11 cellular contexts compared by ENCODE assay signal in genomic region chr7:96285579-96285978, GRCh38. TPM values are rescaled to one million over a fixed set of nuclear protein-coding genes. Genes with fewer than 3 reads are reported as not detected.
DNase-seq lines count a peak whose midpoint lies in the region; ATAC-seq and TF ChIP-seq lines count a peak whose summit lies in the region.
"Had no signal": no experiment of that assay in that cellular context is flagged by ENCODE, and none has a peak within 500 bp of the region (broad histone marks: within the 10 kb centered on the region; RNA-seq: fewer than 3 reads in every experiment).

No MANE protein-coding gene starts in this region.

- TF ChIP-seq POLR2A in prostate gland (IDR thresholded peaks at IDR 0.05): no peak

- peak overlapping the region; percentile 3 for H3K27ac ChIP-seq in CD8-positive, alpha-beta T cell (ENCODE audit: low read depth, low read length)
- H3K27ac ChIP-seq in upper lobe of right lung: no peak overlapping the region
- H3K27ac ChIP-seq in prostate gland: no peak overlapping the region
- H3K27ac ChIP-seq: gastroesophageal sphincter, testis had no signal

- H3K4me3 ChIP-seq in CD8-positive, alpha-beta T cell (ENCODE audit: low read depth, low read length): no peak overlapping the region
- no peak overlapping the region for H3K4me3 ChIP-seq in upper lobe of right lung
- no peak overlapping the region for H3K4me3 ChIP-seq in prostate gland
- H3K4me3 ChIP-seq: gastroesophageal sphincter, testis had no signal

- peaks cover 44% of the 10 kb centered on the region for H3K4me1 Mint-ChIP-seq in CD8-positive, alpha-beta T cell (ENCODE audit: low read depth)
- H3K4me1 Mint-ChIP-seq in activated CD8-positive, alpha-beta T cell treated with anti-CD3 and anti-CD28 coated beads, Interleukin-2, amount 10 ng/mL, durations not matched to agents 7 days and 5 days (ENCODE audit: low read depth): peaks cover 32% of the 10 kb centered on the region

- peak in 3 of 7 experiments; percentile 5 to 30 (median 22) for DNase-seq in CD8-positive, alpha-beta T cell
- DNase-seq in activated CD8-positive, alpha-beta T cell treated with anti-CD3 and anti-CD28 coated beads, Interleukin-2, amount 10 ng/mL, durations not matched to agents 7 days and 5 days: peak; percentile 73
- DNase-seq in superior temporal gyrus (ENCODE audit: extremely low spot score): no peak
- DNase-seq in activated CD8-positive, alpha-beta memory T cell treated with anti-CD3 and anti-CD28 coated beads for 24 hours: no peak
- DNase-seq in upper lobe of right lung: no peak
- DNase-seq in prostate gland (ENCODE audit: low spot score): no peak
- DNase-seq: NCI-H187 treated with DMSO at 0.1 percent for 48 hours, testis had no signal

- peaks cover 19% of the 10 kb centered on the region for H3K4me1 ChIP-seq in CD8-positive, alpha-beta T cell (ENCODE audit: insufficient read depth, low read length)
- H3K4me1 ChIP-seq in upper lobe of right lung: peaks cover 11% of the 10 kb centered on the region
- no peaks in the 10 kb centered on the region for H3K4me1 ChIP-seq in prostate gland (replicated peaks)
- H3K4me1 ChIP-seq: testis had no signal

- no peak for TF ChIP-seq CTCF in CD8-positive, alpha-beta T cell (IDR thresholded peaks at IDR 0.05)
- TF ChIP-seq CTCF in upper lobe of right lung (IDR thresholded peaks at IDR 0.05) (no peak), prostate gland (IDR thresholded peaks at IDR 0.05) (no peak)

- CTCF ChIA-PET in CD8-positive, alpha-beta T cell (lab: Charles Lee): interaction anchor here (0.7 kb wide), 2 partner anchors 35 to 38 kb away, joined by 3 read pairs; no protein-coding TSS in a partner anchor
- CTCF ChIA-PET in activated CD8-positive, alpha-beta T cell treated with anti-CD3 and anti-CD28 coated beads, Interleukin-2, amount 10 ng/mL, durations not matched to agents 7 days and 5 days (lab: Charles Lee): interaction anchor here (0.5 kb wide), 1 partner anchor 493 kb away, joined by 3 read pairs; no protein-coding TSS in a partner anchor

- H3K27ac Mint-ChIP-seq in CD8-positive, alpha-beta T cell: peak overlapping the region; percentile 88
- H3K27ac Mint-ChIP-seq in activated CD8-positive, alpha-beta T cell treated with anti-CD3 and anti-CD28 coated beads, Interleukin-2, amount 10 ng/mL, durations not matched to agents 7 days and 5 days: peak overlapping the region; percentile 90

- H3K9me3 Mint-ChIP-seq in CD8-positive, alpha-beta T cell: peaks cover 6% of the 10 kb centered on the region
- H3K9me3 Mint-ChIP-seq in activated CD8-positive, alpha-beta T cell treated with anti-CD3 and anti-CD28 coated beads, Interleukin-2, amount 10 ng/mL, durations not matched to agents 7 days and 5 days (ENCODE audit: insufficient read depth): no peaks in the 10 kb centered on the region

- ATAC-seq in CD8-positive, alpha-beta T cell: peak; percentile 89
- ATAC-seq in GM19043 (IDR thresholded peaks at IDR 0.05; ENCODE audit: low read depth, unreplicated experiment): peak; percentile 79
- peak; percentile 79 for ATAC-seq in HG03064 (IDR thresholded peaks at IDR 0.05; ENCODE audit: low read depth, unreplicated experiment)
- peak; percentile 96 for ATAC-seq in activated CD8-positive, alpha-beta T cell treated with anti-CD3 and anti-CD28 coated beads, Interleukin-2, amount 10 ng/mL, durations not matched to agents 7 days and 5 days
- ATAC-seq in upper lobe of right lung: no peak
- ATAC-seq: gastroesophageal sphincter had no signal

- POLR2A ChIA-PET in CD8-positive, alpha-beta T cell (lab: Charles Lee): interaction anchor here (0.8 kb wide), 1 partner anchor 11 kb away, joined by 3 read pairs; no protein-coding TSS in a partner anchor
- POLR2A ChIA-PET in activated CD8-positive, alpha-beta T cell treated with anti-CD3 and anti-CD28 coated beads, Interleukin-2, amount 10 ng/mL, durations not matched to agents 7 days and 5 days (lab: Charles Lee): no interaction called here

- intact Hi-C loops in CD8-positive, alpha-beta T cell (cut with DNase I, micrococcal nuclease): loop anchor here (2.0 to 10.0 kb wide), 3 partner anchors 35 to 829 kb away; partner anchors contain the start of genes SDHAF3 (in 1 of the 2) and SLC25A13 (in 1 of the 2)
- intact Hi-C loops in upper lobe of right lung (cut with DNase I): no loop called here
- intact Hi-C loops in prostate gland (cut with DNase I): no loop called here

- no peaks in the 10 kb centered on the region for H3K9me3 ChIP-seq in CD8-positive, alpha-beta T cell (ENCODE audit: low read length)
- no peaks in the 10 kb centered on the region for H3K9me3 ChIP-seq in upper lobe of right lung
- no peaks in the 10 kb centered on the region for H3K9me3 ChIP-seq in prostate gland
- H3K9me3 ChIP-seq: gastroesophageal sphincter, testis had no signal

- WGBS in prostate gland: 44% methylated on average over 3 of the region's 3 CpGs

- H3K36me3 ChIP-seq in CD8-positive, alpha-beta T cell (ENCODE audit: insufficient read depth, low read length): no peaks in the 10 kb centered on the region
- H3K36me3 ChIP-seq in upper lobe of right lung: no peaks in the 10 kb centered on the region
- H3K36me3 ChIP-seq in prostate gland: no peaks in the 10 kb centered on the region
- H3K36me3 ChIP-seq: gastroesophageal sphincter had no signal

- H3K27me3 ChIP-seq in CD8-positive, alpha-beta T cell (ENCODE audit: insufficient read depth, low read length): no peaks in the 10 kb centered on the region
- H3K27me3 ChIP-seq in upper lobe of right lung (no peaks in the 10 kb centered on the region), prostate gland (replicated peaks; ENCODE audit: insufficient read depth) (no peaks in the 10 kb centered on the region)
- H3K27me3 ChIP-seq: gastroesophageal sphincter, testis had no signal

- no peaks in the 10 kb centered on the region for H3K27me3 Mint-ChIP-seq in CD8-positive, alpha-beta T cell (ENCODE audit: low read depth)
- H3K27me3 Mint-ChIP-seq in activated CD8-positive, alpha-beta T cell treated with anti-CD3 and anti-CD28 coated beads, Interleukin-2, amount 10 ng/mL, durations not matched to agents 7 days and 5 days (ENCODE audit: low read depth): no peaks in the 10 kb centered on the region

- peak overlapping the region; percentile 33 for H3K4me3 Mint-ChIP-seq in CD8-positive, alpha-beta T cell
- H3K4me3 Mint-ChIP-seq in activated CD8-positive, alpha-beta T cell treated with anti-CD3 and anti-CD28 coated beads, Interleukin-2, amount 10 ng/mL, durations not matched to agents 7 days and 5 days: peak overlapping the region; percentile 52

- H3K36me3 Mint-ChIP-seq in CD8-positive, alpha-beta T cell: peaks cover 3% of the 10 kb centered on the region
- H3K36me3 Mint-ChIP-seq in activated CD8-positive, alpha-beta T cell treated with anti-CD3 and anti-CD28 coated beads, Interleukin-2, amount 10 ng/mL, durations not matched to agents 7 days and 5 days (ENCODE audit: low read depth): peaks cover 27% of the 10 kb centered on the region

RNA-seq across cellular contexts. Expression of gene SLC25A13, which starts 36.3 kb away (rescaled TPM):
- 1 to 10 TPM; 8.0 to 8.3 TPM for total RNA-seq in CD8-positive, alpha-beta T cell
- total RNA-seq in activated CD8-positive, alpha-beta T cell treated with anti-CD3 and anti-CD28 coated beads, Interleukin-2, amount 10 ng/mL, durations not matched to agents 7 days and 5 days: 10 to 100 TPM in 1 of 2 experiments, 1 to 10 TPM in 1; 8.9 to 12.0 TPM
- total RNA-seq in upper lobe of right lung (34.5 TPM), prostate gland (10 to 100 TPM; 14.4 to 41.6 TPM)

Comparison
In these comparisons a context has a peak if more than half of its experiments do, and no peak if none do; other contexts are left out.
1. intact Hi-C loops: an anchor here in CD8-positive, alpha-beta T cell (2.0 to 10.0 kb wide); none called in upper lobe of right lung and prostate gland.